In the genomic region with DNA sequence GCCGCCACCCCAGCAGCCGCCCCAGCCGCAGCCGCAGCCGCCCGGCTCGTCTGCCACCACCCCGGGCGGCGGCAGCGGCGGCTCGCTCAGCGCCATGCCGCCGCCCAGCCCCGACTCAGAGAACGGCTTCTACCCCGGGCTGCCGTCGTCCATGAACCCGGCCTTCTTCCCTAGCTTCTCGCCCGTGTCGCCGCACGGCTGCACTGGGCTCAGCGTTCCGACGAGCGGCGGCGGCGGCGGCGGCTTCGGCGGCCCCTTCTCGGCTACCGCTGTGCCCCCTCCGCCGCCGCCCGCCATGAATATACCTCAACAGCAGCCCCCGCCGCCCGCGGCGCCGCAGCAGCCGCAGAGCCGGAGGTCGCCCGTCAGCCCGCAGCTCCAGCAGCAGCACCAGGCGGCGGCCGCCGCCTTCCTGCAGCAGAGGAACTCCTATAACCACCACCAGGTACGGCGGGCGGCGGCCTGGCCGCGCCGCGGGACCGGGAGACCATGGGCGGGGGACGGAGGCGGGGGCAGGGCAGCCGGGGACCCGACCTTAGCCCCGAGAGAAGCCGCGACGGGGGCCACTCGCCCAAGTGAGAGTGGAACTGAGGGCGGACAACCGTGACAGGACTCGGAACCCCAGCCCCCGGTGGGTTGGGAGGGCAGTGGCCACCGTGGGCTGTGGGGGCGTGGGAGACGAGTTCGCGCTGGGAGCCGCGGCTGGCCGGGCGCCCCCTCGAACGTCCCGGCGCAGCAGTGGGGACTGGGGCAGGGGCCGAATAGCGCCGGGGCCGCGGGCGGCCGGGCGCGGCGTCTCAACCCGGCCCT, we compare ENCODE assay signal across 8 cellular contexts. TPM values are rescaled to one million over a fixed set of nuclear protein-coding genes. Genes with fewer than 3 reads are reported as not detected.
DNase-seq lines count a peak whose midpoint lies in the region; ATAC-seq, FAIRE-seq and TF ChIP-seq lines count a peak whose summit lies in the region.

No MANE protein-coding gene starts in this region.

- in situ Hi-C loops in Panc1 (cut with HindIII; ENCODE audit: low pct_unique_long_range_greater_than_20kb, low sequenced_read_pairs) (no loop called here), transverse colon (cut with MboI; ENCODE audit: low pct_ligation_motif_present in 1 of 4, low pct_unique_long_range_greater_than_20kb in 1 of 4, low sequenced_read_pairs in 3 of 4) (loop anchor here in 2 of 4 donors (25.0 kb wide), 2 partner anchors 458 to 1367 kb away; partner anchors contain the start of genes BOD1L1 (in 1 of the 2) and CC2D2A (in 1 of the 2))

- ATAC-seq in GM21619 (IDR thresholded peaks at IDR 0.05; ENCODE audit: unreplicated experiment) (peak; percentile 0), Panc1 (peak; percentile 2), Right ventricle myocardium superior (ENCODE audit: poor library complexity) (no peak), pancreas (peak in 3 of 4 donors; percentile 1 to 14 (median 7)), HG02798 (IDR thresholded peaks at IDR 0.05; ENCODE audit: poor library complexity, unreplicated experiment) (no peak)

- CTCF ChIA-PET in Panc1 (lab: Charles Lee): interaction anchor here (0.6 kb wide), 1 partner anchor 699 kb away, joined by 3 read pairs; no protein-coding TSS in a partner anchor

- FAIRE-seq in pancreas (lab: Jason Lieb, UNC): no peak

- H3K4me1 ChIP-seq in BLaER1: peaks cover 16% of the 10 kb centered on the region
- H3K4me1 ChIP-seq in Panc1 (ENCODE audit: control insufficient read depth, insufficient read depth, low read length): no peaks in the 10 kb centered on the region
- peaks cover 12 to 15% (median 12%) of the 10 kb centered on the region in 3 donors for H3K4me1 ChIP-seq in pancreas
- H3K4me1 ChIP-seq in transverse colon: peaks cover 0 to 35% (median 17%) of the 10 kb centered on the region in 4 donors

- peaks cover 24% of the 10 kb centered on the region for H4K20me1 ChIP-seq in BLaER1

- no peak for TF ChIP-seq POLR2A in transverse colon (IDR thresholded peaks at IDR 0.05)

- DNase-seq in Panc1 (ENCODE audit: low read depth, low spot score) (no peak), Right ventricle myocardium superior (peak; percentile 75), pancreas (peak; percentile 31 to 85 (median 58)), transverse colon (peak; percentile 45)
- DNase-seq in activated naive CD4-positive, alpha-beta T cell treated with Interleukin-2 at 50 U/mL for 16 hours: peak; percentile 59

- intact Hi-C loops in Panc1 (cut with micrococcal nuclease; ENCODE audit: unreplicated experiment): no loop called here
- intact Hi-C loops in Right ventricle myocardium superior (cut with DNase I): loop anchor here (10.0 kb wide), 1 partner anchor 249 kb away; no protein-coding TSS in a partner anchor
- intact Hi-C loops in pancreas (cut with DNase I): no loop called here
- intact Hi-C loops in transverse colon (cut with DNase I; ENCODE audit: low total_unique reads): no loop called here

- H3K36me3 ChIP-seq in BLaER1 (no peaks in the 10 kb centered on the region), Panc1 (ENCODE audit: control insufficient read depth, insufficient read depth, low read length) (no peaks in the 10 kb centered on the region; the same call in 1 of the 2 replicates), pancreas (peaks cover 0 to 4% (median 0%) of the 10 kb centered on the region in 3 donors), transverse colon (peaks cover 0 to 5% (median 2%) of the 10 kb centered on the region in 4 donors)

- H3K9me3 ChIP-seq in BLaER1: no peaks in the 10 kb centered on the region
- H3K9me3 ChIP-seq in Panc1 (ENCODE audit: control insufficient read depth, insufficient read depth, low read depth, low read length): no peaks in the 10 kb centered on the region
- H3K9me3 ChIP-seq in pancreas: no peaks in the 10 kb centered on the region
- H3K9me3 ChIP-seq in transverse colon: no peaks in the 10 kb centered on the region

- H3K27me3 ChIP-seq in BLaER1 (peaks cover 28% of the 10 kb centered on the region), Panc1 (ENCODE audit: control insufficient read depth, insufficient read depth, low read length) (no peaks in the 10 kb centered on the region), pancreas (no peaks in the 10 kb centered on the region), transverse colon (no peaks in the 10 kb centered on the region)

- no peak for TF ChIP-seq EP300 in transverse colon (IDR thresholded peaks at IDR 0.05; ENCODE audit: low read depth)

- POLR2A ChIA-PET in Panc1 (lab: Charles Lee): interaction anchor here (0.7 kb wide), 1 partner anchor 28 kb away, joined by 11 read pairs; no protein-coding TSS in a partner anchor

- 0 to 1% methylated on average over 45 to 106 of the region's 106 CpGs for WGBS in pancreas, 2 donors
- 0% methylated on average over 78 of the region's 106 CpGs; no CpG with 5 or more reads in 1 of the 2 donors for WGBS in transverse colon (ENCODE audit: low coverage in 1 of 2), 2 donors

- H3K4me3 ChIP-seq in BLaER1: peak overlapping the region; percentile 88
- peak overlapping the region; percentile 72 to 80 for H3K4me3 ChIP-seq in Panc1 (ENCODE audit: low read depth in 2 of 2, low read length in 2 of 2)
- peak overlapping the region; percentile 77 to 97 (median 91) for H3K4me3 ChIP-seq in pancreas
- peak overlapping the region; percentile 55 to 97 (median 87) for H3K4me3 ChIP-seq in transverse colon

- no TSS peak for BruUV-seq in Panc1 (replicated peaks; lab: Mats Ljungman, UMichigan)

- peak overlapping the region; percentile 94 for H3K4me2 ChIP-seq in BLaER1

- H3K9ac ChIP-seq in BLaER1: peak overlapping the region; percentile 86

- H3K27ac ChIP-seq in BLaER1 (no peak overlapping the region), Panc1 (ENCODE audit: low read length) (no peak overlapping the region), pancreas (peak overlapping the region; percentile 97 to 100 (median 99)), transverse colon (peak overlapping the region; percentile 99 to 100 (median 100))

- no peak for TF ChIP-seq CTCF in Panc1 (IDR thresholded peaks at IDR 0.05)
- TF ChIP-seq CTCF in pancreas (IDR thresholded peaks at IDR 0.05): no peak
- TF ChIP-seq CTCF in transverse colon (IDR thresholded peaks at IDR 0.05): peak in 1 of 5 experiments; percentile 12

RNA-seq across cellular contexts. Expression of gene CPEB2, which starts 1.8 kb away (rescaled TPM):
- total RNA-seq in Panc1 (2021; ENCODE audit: unreplicated experiment): 7.2 TPM
- 2.1 TPM for polyA plus RNA-seq in Panc1 (2012; ENCODE audit: insufficient read length)
- 26.2 TPM for total RNA-seq in Right ventricle myocardium superior
- total RNA-seq in pancreas: 1 to 10 TPM; 5.3 to 9.2 (median 6.8) TPM
- 1 to 10 TPM; 1.7 to 3.9 TPM for polyA plus RNA-seq in pancreas
- 10 to 100 TPM; 23.2 to 38.5 (median 26.5) TPM for total RNA-seq in transverse colon

Comparison
In these comparisons a context has a peak if more than half of its experiments do, and no peak if none do; other contexts are left out.
1. H3K27ac ChIP-seq: peak in pancreas (4 of 4) and transverse colon (4 of 4); none in BLaER1 (single experiment) and Panc1 (single experiment).
2. ATAC-seq: peak in GM21619 (single experiment), Panc1 (single experiment) and pancreas (3 of 4); none in Right ventricle myocardium superior (single experiment) and HG02798 (single experiment).
3. Peak in every context shown above with its lines, with median percentiles within 50 percentile points of each other: H3K4me3 ChIP-seq.